ENCODE assay signal across 1 cellular context in genomic region chr10:124977648-124978375, GRCh38.
TF ChIP-seq lines count a peak whose summit lies in the region.

No MANE protein-coding gene starts in this region.

TF ChIP-seq in IMR-90, 13 proteins besides CTCF, POLR2A, EP300 and RAD21:
- TF ChIP-seq MAFK (IDR thresholded peaks at IDR 0.05; ENCODE audit: low read depth, low read length) (no peak), MXI1 (IDR thresholded peaks at IDR 0.05; ENCODE audit: borderline replicate concordance, low read depth, low read length) (no peak), RCOR1 (IDR thresholded peaks at IDR 0.05; ENCODE audit: insufficient replicate concordance, low read length) (no peak), RFX5 (IDR thresholded peaks at IDR 0.05; ENCODE audit: low read depth, low read length) (no peak), MAZ (IDR thresholded peaks at IDR 0.05; ENCODE audit: borderline replicate concordance, low read depth, low read length) (no peak)
- TF ChIP-seq, protein P1, sequence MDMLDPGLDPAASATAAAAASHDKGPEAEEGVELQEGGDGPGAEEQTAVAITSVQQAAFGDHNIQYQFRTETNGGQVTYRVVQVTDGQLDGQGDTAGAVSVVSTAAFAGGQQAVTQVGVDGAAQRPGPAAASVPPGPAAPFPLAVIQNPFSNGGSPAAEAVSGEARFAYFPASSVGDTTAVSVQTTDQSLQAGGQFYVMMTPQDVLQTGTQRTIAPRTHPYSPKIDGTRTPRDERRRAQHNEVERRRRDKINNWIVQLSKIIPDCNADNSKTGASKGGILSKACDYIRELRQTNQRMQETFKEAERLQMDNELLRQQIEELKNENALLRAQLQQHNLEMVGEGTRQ (IDR thresholded peaks at IDR 0.05; ENCODE audit: low read depth, low read length): 0 out of 2 replicates have a peak, but pooled peaks have one; percentile 23
